In the genomic region with DNA sequence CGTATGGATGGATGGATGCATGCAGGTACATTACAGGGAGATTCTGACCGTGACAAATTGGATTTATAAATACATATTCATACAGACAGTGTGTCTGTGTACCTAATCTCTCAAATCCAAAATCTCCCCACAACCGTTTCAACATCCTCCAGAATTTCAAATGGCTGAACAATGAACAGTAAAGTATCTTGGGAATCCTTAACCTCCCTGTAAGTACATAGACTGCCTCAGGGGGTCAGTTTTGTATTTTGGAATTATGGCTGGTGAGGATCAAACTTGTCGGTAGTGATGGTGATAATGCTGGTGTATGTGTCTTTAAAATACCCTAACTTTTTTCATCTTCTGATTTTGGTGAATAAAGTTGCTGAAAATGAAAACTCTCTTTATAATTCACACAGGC, we compare ENCODE assay signal across 21 cellular contexts.
A peak's percentile ranks its signal among the peaks of the same experiment; 100 is the strongest.
DNase-seq lines count a peak whose midpoint lies in the region; ATAC-seq, FAIRE-seq and TF ChIP-seq lines count a peak whose summit lies in the region.
"Had no signal": no experiment of that assay in that cellular context is flagged by ENCODE, and none has a peak within 500 bp of the region (broad histone marks: within the 10 kb centered on the region; RNA-seq: fewer than 3 reads in every experiment).

No MANE protein-coding gene starts in this region.

- no peak overlapping the region for H2BK12ac ChIP-seq in mesenchymal stem cell (ENCODE audit: low read length in 2 of 2)

- H3K36me3 ChIP-seq in SJCRH30, result no peaks in the 10 kb centered on the region
- H3K36me3 ChIP-seq in mesenchymal stem cell (ENCODE audit: control insufficient read depth in 1 of 2, insufficient read depth in 2 of 2, low read depth in 1 of 2, low read length in 2 of 2), result no peaks in the 10 kb centered on the region
- H3K36me3 ChIP-seq: neutrophil, suprapubic skin, vagina had no signal

- peak; percentile 6 for ATAC-seq in HG03175 (IDR thresholded peaks at IDR 0.05; ENCODE audit: unreplicated experiment)
- ATAC-seq: activated T-cell treated with anti-CD3 and anti-CD28 coated beads, Interleukin-2, amount 50 U/mL, for 72 hours had no signal

- H3K4me2 ChIP-seq in mesenchymal stem cell (ENCODE audit: low read length, poor library complexity, severe bottlenecking), result no peak overlapping the region

- no peak overlapping the region for H2BK5ac ChIP-seq in mesenchymal stem cell (ENCODE audit: low read depth, low read length, poor library complexity, severe bottlenecking)

- H2BK120ac ChIP-seq in mesenchymal stem cell (ENCODE audit: low read depth, low read length), result no peak overlapping the region

- H3K79me1 ChIP-seq in mesenchymal stem cell (replicated peaks; ENCODE audit: low read length, poor library complexity, severe bottlenecking), result no peaks in the 10 kb centered on the region

- WGBS in mesenchymal stem cell, result 62% methylated on average over 3 of the region's 4 CpGs

- peaks cover 0 to 4% of the 10 kb centered on the region in 2 donors for H3K36me3 Mint-ChIP-seq in CD14-positive monocyte

- H3K27me3 Mint-ChIP-seq in CD14-positive monocyte (ENCODE audit: low read depth in 3 of 3), result no peaks in the 10 kb centered on the region
- H3K27me3 Mint-ChIP-seq: activated CD4-positive, alpha-beta T cell treated with anti-CD3 and anti-CD28 coated beads, Interleukin-2, amount 10 ng/mL, durations not matched to agents 24 days and 14 days; CD8-positive, alpha-beta memory T cell had no signal

- no peaks in the 10 kb centered on the region for H3K9me3 Mint-ChIP-seq in CD14-positive monocyte
- H3K9me3 Mint-ChIP-seq: activated CD4-positive, alpha-beta T cell treated with anti-CD3 and anti-CD28 coated beads, Interleukin-2, amount 10 ng/mL, durations not matched to agents 24 days and 14 days; activated naive CD4-positive, alpha-beta T cell treated with anti-CD3 and anti-CD28 coated beads for 36 hours; activated T-cell treated with anti-CD3 and anti-CD28 coated beads, Interleukin-2, amount 50 U/mL, for 72 hours; CD8-positive, alpha-beta memory T cell had no signal

- intact Hi-C loops in CD14-positive monocyte (cut with micrococcal nuclease), result no loop called here

- H3K4ac ChIP-seq in mesenchymal stem cell (ENCODE audit: low read depth in 1 of 2, low read length in 2 of 2), result no peak overlapping the region

- no peak overlapping the region for H2BK15ac ChIP-seq in mesenchymal stem cell (ENCODE audit: low read depth, poor library complexity, severe bottlenecking)

- H3K4me1 Mint-ChIP-seq in CD14-positive monocyte, result peaks cover 4% of the 10 kb centered on the region
- H3K4me1 Mint-ChIP-seq: activated CD4-positive, alpha-beta T cell treated with anti-CD3 and anti-CD28 coated beads, Interleukin-2, amount 10 ng/mL, durations not matched to agents 24 days and 14 days; CD8-positive, alpha-beta memory T cell had no signal

- H3K27me3 ChIP-seq in SJCRH30, result no peaks in the 10 kb centered on the region
- H3K27me3 ChIP-seq in mesenchymal stem cell (ENCODE audit: control insufficient read depth in 1 of 2, insufficient read depth in 1 of 2, low read length in 2 of 2), result no peaks in the 10 kb centered on the region
- H3K27me3 ChIP-seq: neutrophil, suprapubic skin, vagina had no signal

- H3K23ac ChIP-seq in mesenchymal stem cell (ENCODE audit: low read length in 2 of 2), result no peak overlapping the region

- no peak overlapping the region for H4K8ac ChIP-seq in mesenchymal stem cell (ENCODE audit: low read length)

- no peak for TF ChIP-seq CTCF in CD14-positive monocyte (IDR thresholded peaks at IDR 0.05)

- TF ChIP-seq POLR2A in GM12891 (IDR thresholded peaks at IDR 0.05; ENCODE audit: low read depth, low read length), result no peak
- TF ChIP-seq POLR2A in erythroblast (IDR thresholded peaks at IDR 0.05; ENCODE audit: low read length), result no peak

- no peaks in the 10 kb centered on the region for H3K9me3 ChIP-seq in SJCRH30 (replicated peaks)
- no peaks in the 10 kb centered on the region for H3K9me3 ChIP-seq in mesenchymal stem cell (ENCODE audit: control insufficient read depth, low read length)
- H3K9me3 ChIP-seq: neutrophil, suprapubic skin, vagina had no signal

- H3K27ac ChIP-seq in SJCRH30 (peak overlapping the region; percentile 57), mesenchymal stem cell (ENCODE audit: low read length, poor library complexity, severe bottlenecking) (peak overlapping the region; percentile 30)
- H3K27ac ChIP-seq: coronary artery, neutrophil, suprapubic skin, vagina had no signal

- H3K4me3 Mint-ChIP-seq in CD14-positive monocyte, result no peak overlapping the region
- H3K4me3 Mint-ChIP-seq: activated CD4-positive, alpha-beta T cell treated with anti-CD3 and anti-CD28 coated beads, Interleukin-2, amount 10 ng/mL, durations not matched to agents 24 days and 14 days; activated naive CD4-positive, alpha-beta T cell treated with anti-CD3 and anti-CD28 coated beads for 36 hours; activated T-cell treated with anti-CD3 and anti-CD28 coated beads, Interleukin-2, amount 50 U/mL, for 72 hours; CD8-positive, alpha-beta memory T cell had no signal

- no peak overlapping the region for H2AK5ac ChIP-seq in mesenchymal stem cell (ENCODE audit: low read length, severe bottlenecking)

- H3K27ac Mint-ChIP-seq in CD14-positive monocyte, result no peak overlapping the region
- H3K27ac Mint-ChIP-seq: activated CD4-positive, alpha-beta T cell treated with anti-CD3 and anti-CD28 coated beads, Interleukin-2, amount 10 ng/mL, durations not matched to agents 24 days and 14 days; activated naive CD4-positive, alpha-beta T cell treated with anti-CD3 and anti-CD28 coated beads for 36 hours; activated T-cell treated with anti-CD3 and anti-CD28 coated beads, Interleukin-2, amount 50 U/mL, for 72 hours; CD8-positive, alpha-beta memory T cell had no signal

- no peak overlapping the region for H3K14ac ChIP-seq in mesenchymal stem cell (ENCODE audit: low read length in 2 of 2)

- H3K9ac ChIP-seq in mesenchymal stem cell (ENCODE audit: low read length), result no peak overlapping the region

- FAIRE-seq in GM12891 (lab: Jason Lieb, UNC), result peak; percentile 66
- FAIRE-seq: bronchial epithelial cell had no signal

- DNase-seq in GM12891 (ENCODE audit: insufficient read length, low spot score) (no peak), SJCRH30 (peak; percentile 23 to 68), mesenchymal stem cell (no peak), AG08396 (ENCODE audit: low spot score) (no peak), erythroblast (lab: John Stamatoyannopoulos, UW) (no peak), CD14-positive monocyte (ENCODE audit: low spot score) (no peak)
- DNase-seq: activated CD4-positive, alpha-beta T cell treated with anti-CD3 and anti-CD28 coated beads, Interleukin-2, amount 10 ng/mL, durations not matched to agents 24 days and 14 days; activated T-cell treated with anti-CD3 and anti-CD28 coated beads, Interleukin-2, amount 50 U/mL, for 72 hours; amniotic stem cell; CD8-positive, alpha-beta memory T cell; H7; NCI-H446 treated with DMSO at 0.1 percent for 48 hours; stimulated activated CD4-positive, alpha-beta T cell treated with anti-CD3 and anti-CD28 coated beads, Interleukin-1b, Interleukin-23, amount 100 ng/mL, for 48 hours had no signal

- H3K18ac ChIP-seq in mesenchymal stem cell (ENCODE audit: low read depth in 1 of 2, low read length in 2 of 2), result no peak overlapping the region

- H4K91ac ChIP-seq in mesenchymal stem cell (ENCODE audit: low read length), result no peak overlapping the region

- H2AFZ ChIP-seq in mesenchymal stem cell (ENCODE audit: low read depth, low read length), result no peak overlapping the region

- H3K4me3 ChIP-seq in SJCRH30, result no peak overlapping the region
- no peak overlapping the region for H3K4me3 ChIP-seq in mesenchymal stem cell (ENCODE audit: insufficient read depth in 1 of 2, low read depth in 1 of 2, low read length in 2 of 2)
- H3K4me3 ChIP-seq: coronary artery, lung, suprapubic skin, vagina had no signal

- H3K4me1 ChIP-seq in SJCRH30 (peaks cover 14% of the 10 kb centered on the region), mesenchymal stem cell (ENCODE audit: control insufficient read depth, insufficient read depth, low read depth, low read length) (no peaks in the 10 kb centered on the region)

TF ChIP-seq in GM12891, 5 proteins besides CTCF, POLR2A, EP300 and RAD21:
- no peak for TF ChIP-seq POU2F2 (IDR thresholded peaks at IDR 0.05; ENCODE audit: low read depth, low read length)
- no peak for TF ChIP-seq TAF1 (IDR thresholded peaks at IDR 0.05; ENCODE audit: low read depth, low read length)
- TF ChIP-seq PAX5 (IDR thresholded peaks at IDR 0.05; ENCODE audit: insufficient read depth, low read length, severe bottlenecking), result no peak
- TF ChIP-seq SPI1 (IDR thresholded peaks at IDR 0.05; ENCODE audit: low read depth, low read length), result no peak
- TF ChIP-seq POLR2AphosphoS5 (IDR thresholded peaks at IDR 0.05; ENCODE audit: low read depth, low read length), result no peak

Comparison
In these comparisons a context has a peak if more than half of its experiments do, and no peak if none do; other contexts are left out.
1. DNase-seq: peak in SJCRH30 (2 of 2); none in GM12891 (single experiment), mesenchymal stem cell (single experiment), AG08396 (single experiment), erythroblast (0 of 2) and CD14-positive monocyte (single experiment).